In genomic region chr11:43942651-43943356, GRCh38 we compare ENCODE assay signal across 8 cellular contexts. TPM values are rescaled to one million over a fixed set of nuclear protein-coding genes. Genes with fewer than 3 reads are reported as not detected.
DNase-seq lines count a peak whose midpoint lies in the region; ATAC-seq, FAIRE-seq and TF ChIP-seq lines count a peak whose summit lies in the region.

No MANE protein-coding gene starts in this region.

- CTCF ChIA-PET in mammary epithelial cell (lab: Charles Lee; ENCODE audit: low non-redundant PET) = no interaction called here

- no peak overlapping the region for H3K27ac ChIP-seq in mammary epithelial cell (ENCODE audit: insufficient read depth, low read depth, low read length)
- H3K27ac ChIP-seq in kidney (ENCODE audit: low read depth in 2 of 2, low read length in 2 of 2) = peak overlapping the region; percentile 90 to 94
- H3K27ac ChIP-seq in substantia nigra (ENCODE audit: low read depth, low read length, poor library complexity, severe bottlenecking) = peak overlapping the region; percentile 59

- H3K36me3 ChIP-seq in mammary epithelial cell (ENCODE audit: insufficient read depth, low read length) (no peaks in the 10 kb centered on the region), kidney (ENCODE audit: control insufficient read depth in 1 of 2, insufficient read depth in 2 of 2, low read length in 2 of 2) (no peaks in the 10 kb centered on the region)

- no peaks in the 10 kb centered on the region for H3K79me2 ChIP-seq in mammary epithelial cell (ENCODE audit: insufficient read depth, low read length)

- dilution Hi-C loops in mammary epithelial cell (cut with HindIII; ENCODE audit: low sequenced_read_pairs) = loop anchor here (25.0 kb wide), 1 partner anchor 106 kb away; no protein-coding TSS in a partner anchor

- no peak for ATAC-seq in GM18907 (IDR thresholded peaks at IDR 0.05; ENCODE audit: unreplicated experiment)

- H3K27me3 ChIP-seq in mammary epithelial cell (ENCODE audit: insufficient read depth, low read length) = peaks cover 37% of the 10 kb centered on the region

- H3K9ac ChIP-seq in mammary epithelial cell (ENCODE audit: insufficient read depth, low read length) = no peak overlapping the region
- peak overlapping the region; percentile 70 to 85 for H3K9ac ChIP-seq in kidney (ENCODE audit: low read length in 2 of 2)

- no TSS peak for BruUV-seq in mammary epithelial cell (replicated peaks; lab: Mats Ljungman, UMichigan)

- 0% methylated on average over 15 of the region's 95 CpGs for WGBS in mammary epithelial cell (ENCODE audit: low coverage, missing lambda C conversion rate)

- no peak for FAIRE-seq in kidney (lab: Jason Lieb, UNC)

- H2AFZ ChIP-seq in mammary epithelial cell (ENCODE audit: low read depth, low read length) = peak overlapping the region; percentile 84

- DNase-seq in NCI-H748 (lab: John Stamatoyannopoulos, UW; ENCODE audit: unreplicated experiment) (peak; percentile 60), NCI-H748 treated with DMSO at 0.1 percent for 48 hours (lab: John Stamatoyannopoulos, UW) (no peak), NCI-H2171 treated with DMSO at 0.1 percent for 48 hours (lab: John Stamatoyannopoulos, UW) (peak; percentile 60), mammary epithelial cell (no peak), kidney (no peak), substantia nigra (lab: John Stamatoyannopoulos, UW) (peak in 9 of 49 donors; percentile 22 to 59 (median 32)), pons (ENCODE audit: low spot score) (no peak)

- H3K4me3 ChIP-seq in mammary epithelial cell (replicated peaks in 1 of 3; ENCODE audit: insufficient read depth in 1 of 3, low read depth in 2 of 3, low read length in 3 of 3) = peak overlapping the region; percentile 35 to 46 (median 36)
- H3K4me3 ChIP-seq in kidney (ENCODE audit: low read length in 2 of 2) = peak overlapping the region; percentile 64 to 74

- in situ Hi-C loops in mammary epithelial cell (cut with MboI; ENCODE audit: low sequenced_read_pairs in 2 of 2) = no loop called here

- TF ChIP-seq CTCF in mammary epithelial cell (conservative IDR thresholded peaks at IDR 0.05 in 1 of 2, IDR thresholded peaks at IDR 0.05 in 1 of 2; ENCODE audit: extremely low read depth in 1 of 2, insufficient read depth in 1 of 2, low read depth in 1 of 2, low read length in 2 of 2) (no peak), kidney (IDR thresholded peaks at IDR 0.05; ENCODE audit: borderline replicate concordance, extremely low read depth, insufficient read depth) (no peak)

- peak overlapping the region; percentile 70 for H3K4me2 ChIP-seq in mammary epithelial cell (ENCODE audit: insufficient read depth, low read depth, low read length)

- intact Hi-C loops in mammary epithelial cell (cut with micrococcal nuclease) (loop anchor here (5.0 kb wide), 1 partner anchor 36 kb away; no protein-coding TSS in a partner anchor), kidney (cut with DNase I) (loop anchor here (10.0 kb wide), 1 partner anchor 92 kb away; no protein-coding TSS in a partner anchor)

- H4K20me1 ChIP-seq in mammary epithelial cell (ENCODE audit: insufficient read depth, low read length) = no peaks in the 10 kb centered on the region

- H3K9me3 ChIP-seq in mammary epithelial cell (replicated peaks; ENCODE audit: insufficient read depth, low read length) (no peaks in the 10 kb centered on the region), kidney (ENCODE audit: control insufficient read depth in 1 of 2, low read length in 2 of 2) (no peaks in the 10 kb centered on the region)

- H3K4me1 ChIP-seq in mammary epithelial cell (ENCODE audit: insufficient read depth, low read length) (peaks cover 25% of the 10 kb centered on the region), kidney (ENCODE audit: control insufficient read depth in 1 of 2, insufficient read depth in 1 of 2, low read depth in 1 of 2, low read length in 2 of 2) (peaks cover 0 to 12% of the 10 kb centered on the region in 2 donors)

RNA-seq across cellular contexts. Expression of gene C11orf96, which starts 0.4 kb away (rescaled TPM):
- not detected for total RNA-seq in mammary epithelial cell
- polyA plus RNA-seq in mammary epithelial cell = not detected
- polyA minus RNA-seq in mammary epithelial cell = not detected
- total RNA-seq in kidney = 153 TPM
- 109 TPM for polyA plus RNA-seq in kidney (ENCODE audit: insufficient read depth, low read depth, low replicate concordance)

Comparison
In these comparisons a context has a peak if more than half of its experiments do, and no peak if none do; other contexts are left out.
1. DNase-seq: peak in NCI-H748 (single experiment) and NCI-H2171 treated with DMSO at 0.1 percent for 48 hours (single experiment); none in NCI-H748 treated with DMSO at 0.1 percent for 48 hours (single experiment), mammary epithelial cell (single experiment), kidney (single experiment) and pons (single experiment).
2. RNA of gene C11orf96, which starts 0.4 kb away (total RNA-seq): 153 TPM in kidney (single experiment); not detected in mammary epithelial cell; every median in the first group is over 100 times any median in the second.